ENCODE assay signal across 8 cellular contexts in genomic region chr2:14634223-14634884, GRCh38. TPM values are rescaled to one million over a fixed set of nuclear protein-coding genes. Genes with fewer than 3 reads are reported as not detected.
DNase-seq lines count a peak whose midpoint lies in the region; ATAC-seq and TF ChIP-seq lines count a peak whose summit lies in the region.

No MANE protein-coding gene starts in this region.

- H3K9me3 ChIP-seq in IMR-90 (ENCODE audit: control insufficient read depth, insufficient read depth, low read length): peaks cover 2% of the 10 kb centered on the region; the same call in 1 of the 2 replicates

- no peak overlapping the region for H3K27ac Mint-ChIP-seq in activated CD4-positive, alpha-beta memory T cell treated with anti-CD3 and anti-CD28 coated beads for 36 hours
- H3K27ac Mint-ChIP-seq in activated CD4-positive, alpha-beta memory T cell treated with anti-CD3 and anti-CD28 coated beads, Interleukin-2, amount 10 ng/mL, durations not matched to agents 7 days and 5 days: no peak overlapping the region
- H3K27ac Mint-ChIP-seq in nephron progenitor cell: no peak overlapping the region

- H2AK5ac ChIP-seq in IMR-90 (ENCODE audit: low read depth, low read length): no peak overlapping the region

- peaks cover 5% of the 10 kb centered on the region for H3K4me1 Mint-ChIP-seq in activated CD4-positive, alpha-beta memory T cell treated with anti-CD3 and anti-CD28 coated beads for 36 hours (ENCODE audit: low read depth)
- H3K4me1 Mint-ChIP-seq in activated CD4-positive, alpha-beta memory T cell treated with anti-CD3 and anti-CD28 coated beads, Interleukin-2, amount 10 ng/mL, durations not matched to agents 7 days and 5 days: no peaks in the 10 kb centered on the region
- H3K4me1 Mint-ChIP-seq in nephron progenitor cell: peaks cover 38% of the 10 kb centered on the region

- no peak overlapping the region for H2BK5ac ChIP-seq in IMR-90 (ENCODE audit: low read depth, low read length, poor library complexity, severe bottlenecking)

- no peak overlapping the region for H3K56ac ChIP-seq in IMR-90 (ENCODE audit: extremely low read depth, insufficient read depth, low read length)

- H4K20me1 ChIP-seq in IMR-90 (ENCODE audit: insufficient read depth, low read length): no peaks in the 10 kb centered on the region

- H3K27me3 ChIP-seq in IMR-90 (ENCODE audit: control insufficient read depth, insufficient read depth, low read length): peaks cover 25% of the 10 kb centered on the region

- BruUV-seq in IMR-90 (replicated peaks; lab: Mats Ljungman, UMichigan): no TSS peak

- peak overlapping the region; percentile 17 for H2AK9ac ChIP-seq in IMR-90 (replicated peaks; ENCODE audit: low read depth, low read length, poor library complexity)

- no peaks in the 10 kb centered on the region; the same call in 1 of the 2 replicates for H3K4me1 ChIP-seq in IMR-90 (ENCODE audit: control insufficient read depth, insufficient read depth, low read length)

- TF ChIP-seq POLR2A in IMR-90 (IDR thresholded peaks at IDR 0.05; ENCODE audit: low read depth, low read length): no peak

- H2BK15ac ChIP-seq in IMR-90 (ENCODE audit: low read depth, low read length): no peak overlapping the region

- H2BK120ac ChIP-seq in IMR-90 (ENCODE audit: low read depth, low read length): 0 out of 2 replicates have a peak overlapping the region, but pooled peaks have one; percentile 37

- H3K14ac ChIP-seq in IMR-90 (replicated peaks; ENCODE audit: low read depth, low read length): no peak overlapping the region

- H3K79me1 ChIP-seq in IMR-90 (ENCODE audit: low read depth in 1 of 2, low read length in 2 of 2): no peaks in the 10 kb centered on the region

- H3K4ac ChIP-seq in IMR-90 (ENCODE audit: low read depth, low read length): no peak overlapping the region

- peaks cover 45% of the 10 kb centered on the region for H3K27me3 Mint-ChIP-seq in activated CD4-positive, alpha-beta memory T cell treated with anti-CD3 and anti-CD28 coated beads for 36 hours
- peaks cover 55% of the 10 kb centered on the region for H3K27me3 Mint-ChIP-seq in activated CD4-positive, alpha-beta memory T cell treated with anti-CD3 and anti-CD28 coated beads, Interleukin-2, amount 10 ng/mL, durations not matched to agents 7 days and 5 days
- H3K27me3 Mint-ChIP-seq in nephron progenitor cell (ENCODE audit: low read depth, poor library complexity): peaks cover 55% of the 10 kb centered on the region

- peak overlapping the region; percentile 38 for H3K4me3 ChIP-seq in IMR-90 (ENCODE audit: insufficient read depth, low read depth, low read length)
- peak overlapping the region; percentile 30 for H3K4me3 ChIP-seq in fibroblast of villous mesenchyme (ENCODE audit: low read depth, low read length)

- TF ChIP-seq RAD21 in IMR-90 (IDR thresholded peaks at IDR 0.05; ENCODE audit: low read length): peak; percentile 61

- no peaks in the 10 kb centered on the region for H3K36me3 ChIP-seq in IMR-90 (ENCODE audit: control insufficient read depth, insufficient read depth, low read length)

- no peak overlapping the region for H3K23ac ChIP-seq in IMR-90 (ENCODE audit: low read depth, low read length)

- peak overlapping the region; percentile 91 for H2AFZ ChIP-seq in IMR-90 (replicated peaks; ENCODE audit: low read length, poor library complexity)

- no peak overlapping the region for H2BK20ac ChIP-seq in IMR-90 (ENCODE audit: low read depth, low read length)

- TF ChIP-seq CTCF in IMR-90 (conservative IDR thresholded peaks at IDR 0.05; ENCODE audit: low read depth, low read length) (peak; percentile 62), fibroblast of villous mesenchyme (IDR thresholded peaks at IDR 0.05; ENCODE audit: insufficient read depth, low read depth, low read length) (peak; percentile 44), nephron progenitor cell (IDR thresholded peaks at IDR 0.05) (peak; percentile 72)

- no peak overlapping the region for H3K9ac ChIP-seq in IMR-90 (ENCODE audit: low read depth, low read length)

- no peak overlapping the region for H3K4me3 Mint-ChIP-seq in activated CD4-positive, alpha-beta memory T cell treated with anti-CD3 and anti-CD28 coated beads for 36 hours
- H3K4me3 Mint-ChIP-seq in activated CD4-positive, alpha-beta memory T cell treated with anti-CD3 and anti-CD28 coated beads, Interleukin-2, amount 10 ng/mL, durations not matched to agents 7 days and 5 days: no peak overlapping the region
- H3K4me3 Mint-ChIP-seq in nephron progenitor cell: peak overlapping the region; percentile 96

- peak; percentile 36 for DNase-seq in activated CD4-positive, alpha-beta memory T cell treated with anti-CD3 and anti-CD28 coated beads for 36 hours
- no peak for DNase-seq in activated CD4-positive, alpha-beta memory T cell treated with anti-CD3 and anti-CD28 coated beads, Interleukin-2, amount 10 ng/mL, durations not matched to agents 7 days and 5 days
- DNase-seq in IMR-90 (peak; percentile 54), SKM-1 (lab: John Stamatoyannopoulos, UW; ENCODE audit: unreplicated experiment) (peak; percentile 54), fibroblast of villous mesenchyme (ENCODE audit: low read depth) (peak; percentile 32), nephron progenitor cell (peak; percentile 86)

- peak; percentile 62 for ATAC-seq in IMR-90 (ENCODE audit: low read depth)
- ATAC-seq in GM18519 (IDR thresholded peaks at IDR 0.05; ENCODE audit: low FRiP score, unreplicated experiment): no peak
- no peak for ATAC-seq in GM19452 (IDR thresholded peaks at IDR 0.05; ENCODE audit: unreplicated experiment)

- in situ Hi-C loops in IMR-90 (cut with MboI; ENCODE audit: low sequenced_read_pairs): no loop called here

- H3K4me2 ChIP-seq in IMR-90 (ENCODE audit: low read depth, low read length): peak overlapping the region; percentile 89

- WGBS in IMR-90 (ENCODE audit: extremely low coverage in 2 of 2, insufficient read length in 1 of 2), 2 experiments: 3% methylated on average over 48 of the region's 67 CpGs; no CpG with 5 or more reads in 1 of the 2 experiments

- no peak overlapping the region for H4K91ac ChIP-seq in IMR-90 (ENCODE audit: insufficient read depth, low read depth, low read length)

- no peaks in the 10 kb centered on the region for H3K9me1 ChIP-seq in IMR-90 (ENCODE audit: insufficient read depth, low read length)

- peaks cover 3% of the 10 kb centered on the region for H3K36me3 Mint-ChIP-seq in activated CD4-positive, alpha-beta memory T cell treated with anti-CD3 and anti-CD28 coated beads for 36 hours
- peaks cover 5% of the 10 kb centered on the region for H3K36me3 Mint-ChIP-seq in activated CD4-positive, alpha-beta memory T cell treated with anti-CD3 and anti-CD28 coated beads, Interleukin-2, amount 10 ng/mL, durations not matched to agents 7 days and 5 days (ENCODE audit: low read depth)
- H3K36me3 Mint-ChIP-seq in nephron progenitor cell (ENCODE audit: low read depth): peaks cover 12% of the 10 kb centered on the region

- no peak overlapping the region for H4K5ac ChIP-seq in IMR-90 (ENCODE audit: low read depth, low read length)

- no peak overlapping the region for H4K8ac ChIP-seq in IMR-90 (ENCODE audit: low read depth in 2 of 2, low read length in 2 of 2)

- H3K27ac ChIP-seq in IMR-90 (ENCODE audit: insufficient read depth, low read length): no peak overlapping the region

- CTCF ChIA-PET in activated CD4-positive, alpha-beta memory T cell treated with anti-CD3 and anti-CD28 coated beads for 36 hours (lab: Charles Lee): no interaction called here
- CTCF ChIA-PET in activated CD4-positive, alpha-beta memory T cell treated with anti-CD3 and anti-CD28 coated beads, Interleukin-2, amount 10 ng/mL, durations not matched to agents 7 days and 5 days (lab: Charles Lee): no interaction called here
- CTCF ChIA-PET in IMR-90 (lab: Yijun Ruan, JAX): interaction anchor here (0.6 to 1.8 kb wide), 6 partner anchors 10 to 199 kb away, joined by 3 to 14 read pairs (median 6); no protein-coding TSS in a partner anchor

- intact Hi-C loops in activated CD4-positive, alpha-beta memory T cell treated with anti-CD3 and anti-CD28 coated beads for 36 hours (cut with micrococcal nuclease): no loop called here
- intact Hi-C loops in IMR-90 (cut with micrococcal nuclease): loop anchor here (5.0 to 10.0 kb wide), 6 partner anchors 120 to 1442 kb away; no protein-coding TSS in a partner anchor

- no peak overlapping the region for H3K18ac ChIP-seq in IMR-90 (ENCODE audit: low read depth, low read length)

- dilution Hi-C loops in IMR-90 (cut with HindIII; ENCODE audit: low sequenced_read_pairs, unreplicated experiment): no loop called here

- POLR2A ChIA-PET in activated CD4-positive, alpha-beta memory T cell treated with anti-CD3 and anti-CD28 coated beads for 36 hours (lab: Charles Lee): no interaction called here
- POLR2A ChIA-PET in activated CD4-positive, alpha-beta memory T cell treated with anti-CD3 and anti-CD28 coated beads, Interleukin-2, amount 10 ng/mL, durations not matched to agents 7 days and 5 days (lab: Charles Lee): no interaction called here
- POLR2A ChIA-PET in IMR-90 (lab: Charles Lee; ENCODE audit: unreplicated experiment): no interaction called here

- H3K9me3 Mint-ChIP-seq in activated CD4-positive, alpha-beta memory T cell treated with anti-CD3 and anti-CD28 coated beads for 36 hours: no peaks in the 10 kb centered on the region
- H3K9me3 Mint-ChIP-seq in activated CD4-positive, alpha-beta memory T cell treated with anti-CD3 and anti-CD28 coated beads, Interleukin-2, amount 10 ng/mL, durations not matched to agents 7 days and 5 days: peaks cover 4% of the 10 kb centered on the region
- H3K9me3 Mint-ChIP-seq in nephron progenitor cell: no peaks in the 10 kb centered on the region

TF ChIP-seq in IMR-90, 13 proteins besides CTCF, POLR2A, EP300 and RAD21:
- no peak for TF ChIP-seq MXI1 (IDR thresholded peaks at IDR 0.05; ENCODE audit: borderline replicate concordance, low read depth, low read length)
- TF ChIP-seq SMC3 (IDR thresholded peaks at IDR 0.05; ENCODE audit: low read depth, low read length): peak; percentile 40
TF ChIP-seq in IMR-90: peak in this region for 1.

RNA-seq across cellular contexts. Expression of gene LRATD1, which starts 1.8 kb away (rescaled TPM):
- not detected for total RNA-seq in activated CD4-positive, alpha-beta memory T cell treated with anti-CD3 and anti-CD28 coated beads for 36 hours
- not detected for total RNA-seq in activated CD4-positive, alpha-beta memory T cell treated with anti-CD3 and anti-CD28 coated beads, Interleukin-2, amount 10 ng/mL, durations not matched to agents 7 days and 5 days
- 0.18 and 0.28 TPM in 2 replicates for total RNA-seq in IMR-90 (2012; rRNA removed)
- polyA plus RNA-seq in IMR-90 (2012; rRNA removed): 0.40 and 0.60 TPM in 2 replicates
- 0.22 and 0.41 TPM in 2 replicates for polyA plus RNA-seq in IMR-90 (2012; cell fraction: cytosol; rRNA removed)
- polyA plus RNA-seq in IMR-90 (2012; cell fraction: nucleus; rRNA removed; ENCODE audit: low replicate concordance): 0.53 and 0.85 TPM in 2 replicates
- total RNA-seq in fibroblast of villous mesenchyme: 0.97 and 1.7 TPM in 2 replicates
